In genomic region chr4:2688281-2688680, GRCh38 we compare ENCODE assay signal across 16 cellular contexts.
DNase-seq lines count a peak whose midpoint lies in the region; ATAC-seq and TF ChIP-seq lines count a peak whose summit lies in the region.
"Had no signal": no experiment of that assay in that cellular context is flagged by ENCODE, and none has a peak within 500 bp of the region (broad histone marks: within the 10 kb centered on the region; RNA-seq: fewer than 3 reads in every experiment).

No MANE protein-coding gene starts in this region.

- TF ChIP-seq CTCF in type B pancreatic cell (conservative IDR thresholded peaks at IDR 0.05) = no peak

- no peak overlapping the region for H3K4me3 Mint-ChIP-seq in activated naive CD4-positive, alpha-beta T cell treated with anti-CD3 and anti-CD28 coated beads, Interleukin-2, amount 50 U/mL, for 24 hours
- no peak overlapping the region for H3K4me3 Mint-ChIP-seq in activated T-helper 17 cell treated with anti-CD3 and anti-CD28 coated beads, Interleukin-2, amount 50 U/mL, for 72 hours
- H3K4me3 Mint-ChIP-seq in memory B cell (no peak overlapping the region), type B pancreatic cell (no peak overlapping the region)

- H3K27me3 Mint-ChIP-seq in activated naive CD4-positive, alpha-beta T cell treated with anti-CD3 and anti-CD28 coated beads, Interleukin-2, amount 50 U/mL, for 24 hours = no peaks in the 10 kb centered on the region
- no peaks in the 10 kb centered on the region for H3K27me3 Mint-ChIP-seq in activated T-helper 17 cell treated with anti-CD3 and anti-CD28 coated beads, Interleukin-2, amount 50 U/mL, for 72 hours
- H3K27me3 Mint-ChIP-seq in memory B cell = no peaks in the 10 kb centered on the region
- H3K27me3 Mint-ChIP-seq in type B pancreatic cell = no peaks in the 10 kb centered on the region

- H3K9me3 Mint-ChIP-seq in activated naive CD4-positive, alpha-beta T cell treated with anti-CD3 and anti-CD28 coated beads, Interleukin-2, amount 50 U/mL, for 24 hours = no peaks in the 10 kb centered on the region
- no peaks in the 10 kb centered on the region for H3K9me3 Mint-ChIP-seq in activated T-helper 17 cell treated with anti-CD3 and anti-CD28 coated beads, Interleukin-2, amount 50 U/mL, for 72 hours
- no peaks in the 10 kb centered on the region for H3K9me3 Mint-ChIP-seq in memory B cell
- H3K9me3 Mint-ChIP-seq in type B pancreatic cell = no peaks in the 10 kb centered on the region

- H3K27ac Mint-ChIP-seq in activated naive CD4-positive, alpha-beta T cell treated with anti-CD3 and anti-CD28 coated beads, Interleukin-2, amount 50 U/mL, for 24 hours = peak overlapping the region; percentile 2
- H3K27ac Mint-ChIP-seq in activated T-helper 17 cell treated with anti-CD3 and anti-CD28 coated beads, Interleukin-2, amount 50 U/mL, for 72 hours = peak overlapping the region; percentile 76
- peak overlapping the region; percentile 91 for H3K27ac Mint-ChIP-seq in memory B cell
- H3K27ac Mint-ChIP-seq in type B pancreatic cell = peak overlapping the region; percentile 42

- no peak for ATAC-seq in activated T-helper 17 cell treated with anti-CD3 and anti-CD28 coated beads, Interleukin-2, amount 50 U/mL, for 72 hours (replicated peaks)
- ATAC-seq in memory B cell (ENCODE audit: low read depth) = no peak
- no peak for ATAC-seq in GM18858 (IDR thresholded peaks at IDR 0.05; ENCODE audit: unreplicated experiment)

- H3K36me3 Mint-ChIP-seq in activated naive CD4-positive, alpha-beta T cell treated with anti-CD3 and anti-CD28 coated beads, Interleukin-2, amount 50 U/mL, for 24 hours = peaks cover 17% of the 10 kb centered on the region
- H3K36me3 Mint-ChIP-seq in activated T-helper 17 cell treated with anti-CD3 and anti-CD28 coated beads, Interleukin-2, amount 50 U/mL, for 72 hours (ENCODE audit: low read depth) = peaks cover 95% of the 10 kb centered on the region
- H3K36me3 Mint-ChIP-seq in memory B cell (peaks cover 50% of the 10 kb centered on the region), type B pancreatic cell (peaks cover 45% of the 10 kb centered on the region)

- no peak for DNase-seq in activated naive CD4-positive, alpha-beta T cell treated with anti-CD3 and anti-CD28 coated beads, Interleukin-2, amount 50 U/mL, for 16 hours
- DNase-seq in memory B cell (ENCODE audit: low spot score in 2 of 2) (no peak), type B pancreatic cell (ENCODE audit: extremely low spot score, unreplicated experiment) (no peak), KG1 (lab: John Stamatoyannopoulos, UW) (no peak)
- no peak for DNase-seq in activated T-cell treated with anti-CD3 and anti-CD28 coated beads, Interleukin-2, amount 50 U/mL, for 48 hours
- DNase-seq: DMS79 treated with DMSO at 0.1 percent for 48 hours, GOT3, NCI-H1417, NCI-H1930, NCI-H2171, NCI-H510A, Peyer's patch, Right ventricle myocardium superior had no signal

- peaks cover 30% of the 10 kb centered on the region for H3K4me1 Mint-ChIP-seq in activated naive CD4-positive, alpha-beta T cell treated with anti-CD3 and anti-CD28 coated beads, Interleukin-2, amount 50 U/mL, for 24 hours
- peaks cover 28% of the 10 kb centered on the region for H3K4me1 Mint-ChIP-seq in activated T-helper 17 cell treated with anti-CD3 and anti-CD28 coated beads, Interleukin-2, amount 50 U/mL, for 72 hours
- H3K4me1 Mint-ChIP-seq in memory B cell (peaks cover 47% of the 10 kb centered on the region), type B pancreatic cell (ENCODE audit: unreplicated experiment) (peaks cover 8% of the 10 kb centered on the region)

Comparison
In these comparisons a context has a peak if more than half of its experiments do, and no peak if none do; other contexts are left out.
1. H3K27ac Mint-ChIP-seq: peak in every context shown above with its lines; median percentile 91 in memory B cell; 76 in activated T-helper 17 cell treated with anti-CD3 and anti-CD28 coated beads, Interleukin-2, amount 50 U/mL, for 72 hours; 42 in type B pancreatic cell; 2 in activated naive CD4-positive, alpha-beta T cell treated with anti-CD3 and anti-CD28 coated beads, Interleukin-2, amount 50 U/mL, for 24 hours.